12 cellular contexts compared by ENCODE assay signal in the genomic region with DNA sequence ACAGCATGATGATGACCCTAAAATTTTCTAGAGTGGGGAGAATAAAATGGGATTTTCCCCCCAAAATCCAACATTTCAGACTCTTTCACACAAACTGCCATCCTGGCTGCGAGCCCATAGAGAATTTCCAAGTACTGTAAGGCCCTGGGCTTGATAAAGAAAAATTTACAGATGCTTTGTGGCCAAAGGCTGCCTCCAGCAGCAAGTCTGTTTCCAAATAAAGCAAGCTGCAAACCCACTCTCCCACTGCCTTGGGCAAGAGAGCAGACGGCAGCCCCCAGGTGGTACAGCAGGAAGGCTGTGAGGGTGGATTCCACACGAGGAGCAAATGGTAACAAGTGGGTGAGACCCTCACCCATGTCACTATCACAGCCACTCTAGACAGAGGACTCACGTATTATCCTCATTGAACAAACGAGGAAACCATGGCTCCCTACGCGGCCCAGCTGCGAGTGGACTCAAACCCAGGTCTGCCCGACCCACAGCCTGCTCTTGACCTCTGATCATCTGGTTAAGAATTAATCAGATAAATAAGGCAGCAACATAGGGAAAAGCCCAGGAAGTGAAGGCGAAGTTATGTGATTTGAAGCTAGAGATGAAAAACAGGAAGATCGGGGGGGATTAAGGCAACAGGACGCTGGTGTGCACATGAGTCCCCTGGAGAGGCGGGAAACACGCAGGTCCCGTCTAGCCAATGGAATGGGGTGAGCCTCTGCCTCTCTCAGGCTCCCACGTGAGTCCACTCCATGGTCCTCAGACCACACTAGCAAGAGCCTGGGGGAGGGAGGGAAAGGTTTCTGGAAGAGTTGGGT. TPM values are rescaled to one million over a fixed set of nuclear protein-coding genes. Genes with fewer than 3 reads are reported as not detected.
DNase-seq lines count a peak whose midpoint lies in the region; ATAC-seq and TF ChIP-seq lines count a peak whose summit lies in the region.
"Had no signal": no experiment of that assay in that cellular context is flagged by ENCODE, and none has a peak within 500 bp of the region (broad histone marks: within the 10 kb centered on the region; RNA-seq: fewer than 3 reads in every experiment).

No MANE protein-coding gene starts in this region.

- H3K4me3 ChIP-seq in right lobe of liver (no peak overlapping the region), esophagus muscularis mucosa (no peak overlapping the region)
- H3K4me3 ChIP-seq: vagina had no signal

- intact Hi-C loops in right lobe of liver (cut with DNase I), result no loop called here
- intact Hi-C loops in CD14-positive monocyte (cut with micrococcal nuclease), result no loop called here
- intact Hi-C loops in esophagus muscularis mucosa (cut with DNase I), result no loop called here

- H3K36me3 Mint-ChIP-seq in stimulated activated naive CD8-positive, alpha-beta T cell treated with anti-CD3 and anti-CD28 coated beads, Interleukin-15, Interleukin-2, amounts not matched to agents 100 ng/mL and 50 ng/mL, for 24 hours (ENCODE audit: low read depth), result no peaks in the 10 kb centered on the region
- peaks cover 2% of the 10 kb centered on the region for H3K36me3 Mint-ChIP-seq in activated naive CD8-positive, alpha-beta T cell treated with anti-CD3 and anti-CD28 coated beads, Interleukin-2, amount 10 ng/mL, durations not matched to agents 7 days and 5 days
- no peaks in the 10 kb centered on the region for H3K36me3 Mint-ChIP-seq in CD14-positive monocyte

- H3K36me3 ChIP-seq in right lobe of liver (no peaks in the 10 kb centered on the region), esophagus muscularis mucosa (peaks cover 0 to 11% (median 6%) of the 10 kb centered on the region in 4 donors)
- H3K36me3 ChIP-seq: vagina had no signal

- H3K4me1 ChIP-seq in right lobe of liver (peaks cover 0 to 10% (median 0%) of the 10 kb centered on the region in 4 donors), esophagus muscularis mucosa (no peaks in the 10 kb centered on the region)
- H3K4me1 ChIP-seq: vagina had no signal

- TF ChIP-seq CTCF in right lobe of liver (IDR thresholded peaks at IDR 0.05) (no peak), CD14-positive monocyte (IDR thresholded peaks at IDR 0.05) (no peak), esophagus muscularis mucosa (IDR thresholded peaks at IDR 0.05) (no peak)

- no peak overlapping the region for H3K27ac Mint-ChIP-seq in stimulated activated naive CD8-positive, alpha-beta T cell treated with anti-CD3 and anti-CD28 coated beads, Interleukin-15, Interleukin-2, amounts not matched to agents 100 ng/mL and 50 ng/mL, for 24 hours
- peak overlapping the region; percentile 37 for H3K27ac Mint-ChIP-seq in activated naive CD8-positive, alpha-beta T cell treated with anti-CD3 and anti-CD28 coated beads, Interleukin-2, amount 10 ng/mL, durations not matched to agents 7 days and 5 days
- H3K27ac Mint-ChIP-seq in CD14-positive monocyte, result no peak overlapping the region

- POLR2A ChIA-PET in activated naive CD8-positive, alpha-beta T cell treated with anti-CD3 and anti-CD28 coated beads, Interleukin-2, amount 10 ng/mL, durations not matched to agents 7 days and 5 days (lab: Charles Lee), result interaction anchor here (0.6 to 1.1 kb wide), 2 partner anchors 10 to 90 kb away, joined by 3 to 5 read pairs; no protein-coding TSS in a partner anchor

- TF ChIP-seq POLR2A in right lobe of liver (IDR thresholded peaks at IDR 0.05), result no peak
- no peak for TF ChIP-seq POLR2A in esophagus muscularis mucosa (IDR thresholded peaks at IDR 0.05; ENCODE audit: low read depth)

- H3K4me3 Mint-ChIP-seq in stimulated activated naive CD8-positive, alpha-beta T cell treated with anti-CD3 and anti-CD28 coated beads, Interleukin-15, Interleukin-2, amounts not matched to agents 100 ng/mL and 50 ng/mL, for 24 hours, result peak overlapping the region; percentile 4
- peak overlapping the region; percentile 58 for H3K4me3 Mint-ChIP-seq in activated naive CD8-positive, alpha-beta T cell treated with anti-CD3 and anti-CD28 coated beads, Interleukin-2, amount 10 ng/mL, durations not matched to agents 7 days and 5 days
- no peak overlapping the region for H3K4me3 Mint-ChIP-seq in CD14-positive monocyte

- TF ChIP-seq EP300 in esophagus muscularis mucosa (IDR thresholded peaks at IDR 0.05), result no peak

- H3K9me3 Mint-ChIP-seq in stimulated activated naive CD8-positive, alpha-beta T cell treated with anti-CD3 and anti-CD28 coated beads, Interleukin-15, Interleukin-2, amounts not matched to agents 100 ng/mL and 50 ng/mL, for 24 hours, result no peaks in the 10 kb centered on the region
- no peaks in the 10 kb centered on the region for H3K9me3 Mint-ChIP-seq in activated naive CD8-positive, alpha-beta T cell treated with anti-CD3 and anti-CD28 coated beads, Interleukin-2, amount 10 ng/mL, durations not matched to agents 7 days and 5 days
- H3K9me3 Mint-ChIP-seq in CD14-positive monocyte, result peaks cover 0 to 14% (median 3%) of the 10 kb centered on the region in 7 donors

- WGBS in right lobe of liver (ENCODE audit: insufficient coverage, low coverage, low lambda C conversion rate, missing lambda C conversion rate), result 24% methylated on average over 7 of the region's 16 CpGs
- 79% methylated on average over 16 of the region's 16 CpGs for WGBS in esophagus muscularis mucosa

- H3K27me3 Mint-ChIP-seq in stimulated activated naive CD8-positive, alpha-beta T cell treated with anti-CD3 and anti-CD28 coated beads, Interleukin-15, Interleukin-2, amounts not matched to agents 100 ng/mL and 50 ng/mL, for 24 hours, result no peaks in the 10 kb centered on the region
- H3K27me3 Mint-ChIP-seq in activated naive CD8-positive, alpha-beta T cell treated with anti-CD3 and anti-CD28 coated beads, Interleukin-2, amount 10 ng/mL, durations not matched to agents 7 days and 5 days, result peaks cover 36% of the 10 kb centered on the region
- H3K27me3 Mint-ChIP-seq in CD14-positive monocyte (ENCODE audit: low read depth in 3 of 3), result peaks cover 2 to 9% (median 4%) of the 10 kb centered on the region in 3 donors

- no peaks in the 10 kb centered on the region for H3K9me3 ChIP-seq in right lobe of liver
- H3K9me3 ChIP-seq in esophagus muscularis mucosa, result no peaks in the 10 kb centered on the region
- H3K9me3 ChIP-seq: vagina had no signal

- H3K27me3 ChIP-seq in right lobe of liver (no peaks in the 10 kb centered on the region), esophagus muscularis mucosa (no peaks in the 10 kb centered on the region)
- H3K27me3 ChIP-seq: vagina had no signal

- DNase-seq in stimulated activated naive CD8-positive, alpha-beta T cell treated with anti-CD3 and anti-CD28 coated beads, Interleukin-15, Interleukin-2, amounts not matched to agents 100 U/mL and 50 U/mL, for 24 hours, result no peak
- DNase-seq in activated naive CD8-positive, alpha-beta T cell treated with anti-CD3 and anti-CD28 coated beads, Interleukin-2, amount 10 ng/mL, durations not matched to agents 7 days and 5 days, result no peak
- DNase-seq in right lobe of liver, result no peak
- no peak for DNase-seq in RKO (ENCODE audit: low spot score)
- DNase-seq in effector CD4-positive, alpha-beta T cell, result no peak
- DNase-seq in CD14-positive monocyte (ENCODE audit: low spot score), result no peak
- DNase-seq in esophagus muscularis mucosa (ENCODE audit: extremely low spot score), result no peak
- DNase-seq: KBM-7; NCI-H146; stimulated activated CD4-positive, alpha-beta T cell treated with anti-CD3 and anti-CD28 coated beads, Interleukin-2, amount 100 ng/mL, for 48 hours had no signal

- H3K4me1 Mint-ChIP-seq in stimulated activated naive CD8-positive, alpha-beta T cell treated with anti-CD3 and anti-CD28 coated beads, Interleukin-15, Interleukin-2, amounts not matched to agents 100 ng/mL and 50 ng/mL, for 24 hours (ENCODE audit: low read depth), result peaks cover 24% of the 10 kb centered on the region
- H3K4me1 Mint-ChIP-seq in activated naive CD8-positive, alpha-beta T cell treated with anti-CD3 and anti-CD28 coated beads, Interleukin-2, amount 10 ng/mL, durations not matched to agents 7 days and 5 days, result peaks cover 20% of the 10 kb centered on the region
- H3K4me1 Mint-ChIP-seq in CD14-positive monocyte, result no peaks in the 10 kb centered on the region

- ATAC-seq in stimulated activated naive CD8-positive, alpha-beta T cell treated with anti-CD3 and anti-CD28 coated beads, Interleukin-15, Interleukin-2, amounts not matched to agents 100 U/mL and 50 U/mL, for 24 hours, result no peak
- ATAC-seq in activated naive CD8-positive, alpha-beta T cell treated with anti-CD3 and anti-CD28 coated beads, Interleukin-2, amount 10 ng/mL, durations not matched to agents 7 days and 5 days (ENCODE audit: low read depth), result peak; percentile 9
- peak in 3 of 4 donors; percentile 52 to 75 (median 75) for ATAC-seq in right lobe of liver

- H3K27ac ChIP-seq in right lobe of liver (no peak overlapping the region), esophagus muscularis mucosa (replicated peaks in 1 of 4) (no peak overlapping the region)
- H3K27ac ChIP-seq: vagina had no signal

RNA-seq across cellular contexts. Expression of a gene that starts 37.4 kb away (rescaled TPM):
- total RNA-seq in activated naive CD8-positive, alpha-beta T cell treated with anti-CD3 and anti-CD28 coated beads, Interleukin-2, amount 10 ng/mL, durations not matched to agents 7 days and 5 days, result 1 to 10 TPM; 7.7 to 9.8 TPM
- 1 to 10 TPM; 1.0 to 2.4 (median 2.0) TPM for total RNA-seq in right lobe of liver
- under 1 TPM in 1 of 2 donors, not detected in 1; 0.10 TPM for polyA plus RNA-seq in CD14-positive monocyte
- total RNA-seq in esophagus muscularis mucosa, result 10 to 100 TPM; 17.2 to 63.4 (median 49.3) TPM

Comparison
In these comparisons a context has a peak if more than half of its experiments do, and no peak if none do; other contexts are left out.
1. H3K4me3 Mint-ChIP-seq: peak in stimulated activated naive CD8-positive, alpha-beta T cell treated with anti-CD3 and anti-CD28 coated beads, Interleukin-15, Interleukin-2, amounts not matched to agents 100 ng/mL and 50 ng/mL, for 24 hours (single experiment) and activated naive CD8-positive, alpha-beta T cell treated with anti-CD3 and anti-CD28 coated beads, Interleukin-2, amount 10 ng/mL, durations not matched to agents 7 days and 5 days (single experiment); none in CD14-positive monocyte (0 of 2).